Comparison of ENCODE assay signal across 9 cellular contexts in genomic region chr12:94244165-94245133, GRCh38.
DNase-seq lines count a peak whose midpoint lies in the region; ATAC-seq and TF ChIP-seq lines count a peak whose summit lies in the region.
"Had no signal": no experiment of that assay in that cellular context is flagged by ENCODE, and none has a peak within 500 bp of the region (broad histone marks: within the 10 kb centered on the region; RNA-seq: fewer than 3 reads in every experiment).

No MANE protein-coding gene starts in this region.

- H2AFZ ChIP-seq in PC-3 (ENCODE audit: low read length) (no peak overlapping the region), GM23248 (no peak overlapping the region)

- H3K9ac ChIP-seq in PC-3 (ENCODE audit: low read length): no peak overlapping the region
- H3K9ac ChIP-seq in GM23248: no peak overlapping the region

- in situ Hi-C loops in GM23248 (cut with MboI): no loop called here

- H4K20me1 ChIP-seq in PC-3 (ENCODE audit: low read length) (no peaks in the 10 kb centered on the region), GM23248 (ENCODE audit: insufficient read depth) (no peaks in the 10 kb centered on the region)

- H3K79me2 ChIP-seq in PC-3 (ENCODE audit: low read length) (no peaks in the 10 kb centered on the region), GM23248 (ENCODE audit: insufficient read depth) (no peaks in the 10 kb centered on the region)

- POLR2A ChIA-PET in PC-3 (lab: Charles Lee; ENCODE audit: unreplicated experiment): no interaction called here

- TF ChIP-seq CTCF in PC-3 (conservative IDR thresholded peaks at IDR 0.05; ENCODE audit: low read depth, low read length): no peak

- H3K36me3 ChIP-seq in PC-3 (ENCODE audit: low read depth, low read length) (no peaks in the 10 kb centered on the region), GM23248 (ENCODE audit: low read depth) (no peaks in the 10 kb centered on the region)

- no TSS peak for BruUV-seq in PC-3 (replicated peaks; lab: Mats Ljungman, UMichigan)

- ATAC-seq in HG03571 (IDR thresholded peaks at IDR 0.05; ENCODE audit: unreplicated experiment) (peak; percentile 80), PC-3 (no peak)

- H3K27me3 ChIP-seq in PC-3 (ENCODE audit: low read length) (peaks cover 70% of the 10 kb centered on the region), GM23248 (replicated peaks; ENCODE audit: insufficient read depth) (no peaks in the 10 kb centered on the region)

- intact Hi-C loops in PC-3 (cut with micrococcal nuclease): no loop called here

- H3K4me3 ChIP-seq in PC-3 (ENCODE audit: low read length) (no peak overlapping the region), GM23248 (no peak overlapping the region)
- H3K4me3 ChIP-seq: SK-N-MC had no signal

- H3K4me2 ChIP-seq in PC-3 (ENCODE audit: low read length) (no peak overlapping the region), GM23248 (ENCODE audit: unreplicated experiment) (no peak overlapping the region)

- H3K27ac ChIP-seq in PC-3 (ENCODE audit: low read length) (no peak overlapping the region), GM23248 (no peak overlapping the region)
- H3K27ac ChIP-seq: SK-N-MC had no signal

- H3K9me2 ChIP-seq in PC-3 (replicated peaks; ENCODE audit: low read length) (no peaks in the 10 kb centered on the region), GM23248 (ENCODE audit: insufficient read depth) (no peaks in the 10 kb centered on the region)

- H3K9me3 ChIP-seq in PC-3 (ENCODE audit: low read length) (no peaks in the 10 kb centered on the region), GM23248 (ENCODE audit: low read depth) (no peaks in the 10 kb centered on the region)

- WGBS in GM23248 (ENCODE audit: low coverage in 1 of 2, low lambda C conversion rate in 2 of 2, missing lambda C conversion rate in 2 of 2), 2 experiments: 86 to 88% methylated on average over 11 of the region's 11 CpGs

- no peaks in the 10 kb centered on the region for H3F3A ChIP-seq in PC-3 (ENCODE audit: low read length, unreplicated experiment)
- no peaks in the 10 kb centered on the region for H3F3A ChIP-seq in GM23248 (ENCODE audit: insufficient read depth)

- DNase-seq in activated T-cell treated with anti-CD3 and anti-CD28 coated beads for 1 hour (ENCODE audit: low read depth): peak; percentile 6
- no peak for DNase-seq in activated T-cell treated with anti-CD3 and anti-CD28 coated beads for 4 hours
- peak; percentile 42 for DNase-seq in activated T-cell treated with anti-CD3 and anti-CD28 coated beads for 48 hours (ENCODE audit: low read depth)
- DNase-seq in stimulated activated CD4-positive, alpha-beta T cell treated with anti-CD3 and anti-CD28 coated beads, Interleukin-15, amount 100 ng/mL, for 24 hours: peak; percentile 65
- no peak for DNase-seq in PC-3
- no peak for DNase-seq in epidermal melanocyte (ENCODE audit: insufficient read length, low spot score)
- DNase-seq in GM23248: no peak

- H3K4me1 ChIP-seq in PC-3 (ENCODE audit: insufficient read depth, low read length) (no peaks in the 10 kb centered on the region), GM23248 (ENCODE audit: insufficient read depth) (no peaks in the 10 kb centered on the region)

- CTCF ChIA-PET in PC-3 (lab: Charles Lee): no interaction called here

Comparison
In these comparisons a context has a peak if more than half of its experiments do, and no peak if none do; other contexts are left out.
1. DNase-seq: peak in activated T-cell treated with anti-CD3 and anti-CD28 coated beads for 1 hour (single experiment), activated T-cell treated with anti-CD3 and anti-CD28 coated beads for 48 hours (single experiment) and stimulated activated CD4-positive, alpha-beta T cell treated with anti-CD3 and anti-CD28 coated beads, Interleukin-15, amount 100 ng/mL, for 24 hours (single experiment); none in activated T-cell treated with anti-CD3 and anti-CD28 coated beads for 4 hours (single experiment), PC-3 (single experiment), epidermal melanocyte (single experiment) and GM23248 (single experiment).